ENCODE assay signal across 16 cellular contexts in the genomic region with DNA sequence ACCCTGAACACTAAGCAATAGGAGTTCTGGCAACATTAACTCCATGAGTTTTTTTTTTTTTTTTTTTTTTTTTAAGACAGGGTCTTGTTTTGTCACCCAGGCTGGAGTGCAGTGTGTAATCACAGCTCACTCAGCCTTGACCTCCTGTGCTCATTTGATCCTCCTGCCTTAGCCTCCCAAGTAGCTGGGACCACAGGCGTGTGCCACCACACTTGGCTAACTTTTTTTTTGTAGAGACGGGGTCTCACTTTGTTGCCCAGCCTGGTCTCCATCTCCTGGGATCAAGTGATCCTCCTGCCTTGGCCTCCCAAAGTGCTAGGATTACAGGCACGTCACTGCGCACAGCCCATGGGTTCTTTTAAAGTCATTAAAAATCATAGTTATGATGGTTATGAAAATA. TPM values are rescaled to one million over a fixed set of nuclear protein-coding genes. Genes with fewer than 3 reads are reported as not detected.
A peak's percentile ranks its signal among the peaks of the same experiment; 100 is the strongest.
DNase-seq lines count a peak whose midpoint lies in the region; ATAC-seq, FAIRE-seq and TF ChIP-seq lines count a peak whose summit lies in the region.
"Had no signal": no experiment of that assay in that cellular context is flagged by ENCODE, and none has a peak within 500 bp of the region (broad histone marks: within the 10 kb centered on the region; RNA-seq: fewer than 3 reads in every experiment).

No MANE protein-coding gene starts in this region.

- no peak for ATAC-seq in HepG2
- no peak for ATAC-seq in right lobe of liver
- no peak for ATAC-seq in upper lobe of right lung
- no peak for ATAC-seq in esophagus mucosa

- 81% methylated on average over 4 of the region's 4 CpGs for WGBS in HepG2 (ENCODE audit: low lambda C conversion rate)
- 80% methylated on average over 4 of the region's 4 CpGs for WGBS in right lobe of liver (ENCODE audit: insufficient coverage, low coverage, low lambda C conversion rate, missing lambda C conversion rate)

- no peak overlapping the region for H3K4me2 ChIP-seq in HepG2 (ENCODE audit: low read depth, low read length)

- H3K36me3 ChIP-seq in HepG2 (replicated peaks in 1 of 2; ENCODE audit: control insufficient read depth in 1 of 2, insufficient read depth in 2 of 2, low read length in 2 of 2) (no peaks in the 10 kb centered on the region), right lobe of liver (no peaks in the 10 kb centered on the region), Peyer's patch (no peaks in the 10 kb centered on the region), upper lobe of right lung (no peaks in the 10 kb centered on the region)
- H3K36me3 ChIP-seq in effector memory CD4-positive, alpha-beta T cell (ENCODE audit: control insufficient read depth, insufficient read depth, low read length), result no peaks in the 10 kb centered on the region

- CTCF ChIA-PET in HepG2 (lab: Yijun Ruan, JAX; ENCODE audit: low intra/inter-chr PET ratio, low total read pairs), result no interaction called here

- POLR2A ChIA-PET in HepG2 (lab: Yijun Ruan, JAX), result no interaction called here

- H3K27me3 ChIP-seq in HepG2 (ENCODE audit: control insufficient read depth in 1 of 2, insufficient read depth in 2 of 2, low read length in 2 of 2) (peaks cover 0 to 9% of the 10 kb centered on the region in 2 experiments; a peak in 2 of 5 replicates), right lobe of liver (no peaks in the 10 kb centered on the region), Peyer's patch (no peaks in the 10 kb centered on the region), upper lobe of right lung (no peaks in the 10 kb centered on the region)
- H3K27me3 ChIP-seq in effector memory CD4-positive, alpha-beta T cell (replicated peaks; ENCODE audit: control insufficient read depth, insufficient read depth, low read length, poor library complexity, severe bottlenecking), result no peaks in the 10 kb centered on the region

- TF ChIP-seq EP300 in HepG2 (IDR thresholded peaks at IDR 0.05; ENCODE audit: low read depth in 2 of 2, low read length in 2 of 2) (no peak), HepG2 (CRISPR knock-in tag; IDR thresholded peaks at IDR 0.05; ENCODE audit: borderline replicate concordance) (no peak)

- in situ Hi-C loops in HepG2 (cut with HindIII; ENCODE audit: extremely low pct_ligation_motif_present, low pct_unique_long_range_greater_than_20kb), result no loop called here

- no peak for FAIRE-seq in HepG2 (lab: Jason Lieb, UNC)

- TF ChIP-seq POLR2A in HepG2 (IDR thresholded peaks at IDR 0.05; ENCODE audit: insufficient read depth in 1 of 2, low read depth in 2 of 2, low read length in 2 of 2), result no peak
- TF ChIP-seq POLR2A in right lobe of liver (IDR thresholded peaks at IDR 0.05), result no peak
- no peak for TF ChIP-seq POLR2A in Peyer's patch (IDR thresholded peaks at IDR 0.05)

- H3K9me3 ChIP-seq in HepG2 (ENCODE audit: low read length) (no peaks in the 10 kb centered on the region), right lobe of liver (no peaks in the 10 kb centered on the region), Peyer's patch (no peaks in the 10 kb centered on the region), upper lobe of right lung (no peaks in the 10 kb centered on the region)
- no peaks in the 10 kb centered on the region for H3K9me3 ChIP-seq in effector memory CD4-positive, alpha-beta T cell (ENCODE audit: control insufficient read depth, low read length)

- H3K4me3 ChIP-seq in HepG2 (replicated peaks in 1 of 3; ENCODE audit: insufficient read depth in 1 of 3, low read depth in 2 of 3, low read length in 3 of 3) (no peak overlapping the region), right lobe of liver (no peak overlapping the region), Peyer's patch (peak overlapping the region in 2 of 4 donors; percentile 38 to 57), upper lobe of right lung (peak overlapping the region; percentile 42)
- peak overlapping the region; percentile 87 for H3K4me3 ChIP-seq in effector memory CD4-positive, alpha-beta T cell (ENCODE audit: insufficient read depth, low read depth, low read length, poor library complexity, severe bottlenecking)

- intact Hi-C loops in HepG2 (cut with micrococcal nuclease; ENCODE audit: unreplicated experiment), result no loop called here
- intact Hi-C loops in right lobe of liver (cut with DNase I), result no loop called here
- intact Hi-C loops in upper lobe of right lung (cut with DNase I), result no loop called here

- BruUV-seq in HepG2 (replicated peaks; lab: Mats Ljungman, UMichigan), result no TSS peak

- no peak for DNase-seq in HepG2 (ENCODE audit: low spot score)
- DNase-seq in right lobe of liver, result no peak
- DNase-seq in Peyer's patch, result no peak
- no peak for DNase-seq in effector memory CD4-positive, alpha-beta T cell
- DNase-seq in upper lobe of right lung, result no peak
- DNase-seq in SHP77 treated with DMSO at 0.1 percent for 48 hours (lab: John Stamatoyannopoulos, UW), result no peak
- DNase-seq in SK-N-DZ (ENCODE audit: low spot score), result no peak
- DNase-seq: activated CD4-positive, CD25-positive, alpha-beta regulatory T cell treated with anti-CD3 and anti-CD28 coated beads, Interleukin-2, amount 50 U/mL, for 72 hours; activated gamma-delta T cell treated with Interleukin-2 at 50 U/mL for 16 hours; DMS79 treated with DMSO at 0.1 percent for 48 hours; NCI-H1092 treated with DMSO at 0.1 percent for 48 hours; NCI-H2227 treated with DMSO at 0.1 percent for 48 hours; retina; stimulated activated CD4-positive, alpha-beta T cell treated with anti-CD3 and anti-CD28 coated beads, Interleukin-2, amount 100 ng/mL, for 24 hours had no signal

- no peak overlapping the region for H3K27ac ChIP-seq in HepG2 (ENCODE audit: extremely low read length, insufficient read depth, low read length)
- no peak overlapping the region for H3K27ac ChIP-seq in right lobe of liver
- peak overlapping the region; percentile 80 to 88 (median 84) for H3K27ac ChIP-seq in Peyer's patch
- H3K27ac ChIP-seq in effector memory CD4-positive, alpha-beta T cell (ENCODE audit: insufficient read depth, low read length, poor library complexity, severe bottlenecking), result peak overlapping the region; percentile 100
- peak overlapping the region; percentile 69 for H3K27ac ChIP-seq in upper lobe of right lung

- TF ChIP-seq CTCF in HepG2 (CRISPR knock-in tag; IDR thresholded peaks at IDR 0.05) (no peak), right lobe of liver (IDR thresholded peaks at IDR 0.05) (no peak), Peyer's patch (IDR thresholded peaks at IDR 0.05) (no peak), upper lobe of right lung (IDR thresholded peaks at IDR 0.05) (no peak)

- no peak overlapping the region for H2AFZ ChIP-seq in HepG2 (ENCODE audit: low read length)

- H3K4me1 ChIP-seq in HepG2 (ENCODE audit: insufficient read depth, low read length) (peaks cover 12% of the 10 kb centered on the region; the same call in 1 of the 2 replicates), right lobe of liver (no peaks in the 10 kb centered on the region), Peyer's patch (peaks cover 0 to 4% (median 0%) of the 10 kb centered on the region in 4 donors), upper lobe of right lung (peaks cover 7% of the 10 kb centered on the region)
- H3K4me1 ChIP-seq in effector memory CD4-positive, alpha-beta T cell (ENCODE audit: control insufficient read depth, insufficient read depth, low read length, poor library complexity, severe bottlenecking), result peaks cover 24% of the 10 kb centered on the region

- no peak for TF ChIP-seq RAD21 in HepG2 (CRISPR knock-in tag; IDR thresholded peaks at IDR 0.05)

- H3K79me2 ChIP-seq in HepG2 (ENCODE audit: insufficient read depth, low read length), result no peaks in the 10 kb centered on the region

- H4K20me1 ChIP-seq in HepG2 (ENCODE audit: insufficient read depth, low read length), result no peaks in the 10 kb centered on the region

- H3K9ac ChIP-seq in HepG2 (ENCODE audit: insufficient read depth, low read depth, low read length), result no peak overlapping the region

TF ChIP-seq in HepG2, 621 proteins besides CTCF, POLR2A, EP300 and RAD21:
- TF ChIP-seq ZNF460 (CRISPR knock-in tag; IDR thresholded peaks at IDR 0.05; ENCODE audit: borderline replicate concordance) (peak; percentile 19; the same call in 1 of the 2 replicates), XRCC5 (optimal IDR thresholded peaks at IDR 0.05; ENCODE audit: low read length) (no peak)

RNA-seq across cellular contexts. Expression of a gene that starts 5.1 kb away (rescaled TPM):
- total RNA-seq in HepG2 (2016; rRNA removed; fragmentation: Illumina TruSeq; extraction: Trizol) (not detected in 2 replicates), right lobe of liver (1 to 10 TPM in 1 of 6 experiments, under 1 TPM in 5; 0.25 to 1.2 (median 0.62) TPM), Peyer's patch (10 to 100 TPM in 2 of 4 donors, 1 to 10 TPM in 2; 3.0 to 46.2 (median 9.8) TPM), upper lobe of right lung (8.8 TPM), esophagus mucosa (1.2 TPM)
- not detected in 2 replicates for total RNA-seq in HepG2 (2016; cell fraction: cytosol; rRNA removed; fragmentation: Illumina TruSeq; extraction: Trizol; ENCODE audit: low read depth)
- total RNA-seq in HepG2 (2016; cell fraction: insoluble cytoplasmic fraction; rRNA removed; fragmentation: Illumina TruSeq; extraction: Trizol), result 0.06 TPM in 1 of 2 replicates, not detected in the other
- total RNA-seq in HepG2 (2016; cell fraction: membrane; rRNA removed; fragmentation: Illumina TruSeq; extraction: Trizol), result not detected in 2 replicates
- total RNA-seq in HepG2 (2016; cell fraction: nucleus; rRNA removed; fragmentation: Illumina TruSeq; extraction: Trizol), result not detected in 2 replicates
- 0.22 and 0.57 TPM in 2 replicates for polyA plus RNA-seq in HepG2 (2011; rRNA removed)
- polyA plus RNA-seq in HepG2 (2011; cell fraction: cytosol; rRNA removed), result 0.21 and 0.59 TPM in 2 replicates
- polyA plus RNA-seq in HepG2 (2011; cell fraction: nucleus; rRNA removed), result 0.38 and 0.48 TPM in 2 replicates
- 0.11 and 0.48 TPM in 2 replicates for polyA plus RNA-seq in HepG2 (2012)
- polyA plus RNA-seq in HepG2 (2016; cell fraction: cytosol; fragmentation: Illumina TruSeq; extraction: Trizol; ENCODE audit: low read depth), result not detected in 2 replicates
- 0.21 TPM in 1 of 2 replicates, not detected in the other for polyA plus RNA-seq in HepG2 (2016; cell fraction: insoluble cytoplasmic fraction; fragmentation: Illumina TruSeq; extraction: Trizol; ENCODE audit: low read depth)
- not detected in 2 replicates for polyA plus RNA-seq in HepG2 (2016; cell fraction: membrane; fragmentation: Illumina TruSeq; extraction: Trizol; ENCODE audit: low read depth)
- not detected in 2 replicates for polyA plus RNA-seq in HepG2 (2016; cell fraction: nucleus; fragmentation: Illumina TruSeq; extraction: Trizol; ENCODE audit: insufficient read depth, low read depth)
- 0.82 TPM in 1 of 2 replicates, not detected in the other for polyA minus RNA-seq in HepG2 (2011; rRNA and poly(A)+ RNA removed; ENCODE audit: low replicate concordance)
- 0.30 TPM in 1 of 2 replicates, not detected in the other for polyA minus RNA-seq in HepG2 (2011; cell fraction: cytosol; rRNA and poly(A)+ RNA removed)
- polyA minus RNA-seq in HepG2 (2011; cell fraction: nucleus; rRNA and poly(A)+ RNA removed), result 0.13 and 0.87 TPM in 2 replicates
- not detected in 2 replicates for polyA plus RNA-seq in SK-N-DZ (2014; cell fraction: cytosol; rRNA removed)
- polyA plus RNA-seq in SK-N-DZ (2014; cell fraction: nucleus; rRNA removed), result not detected in 2 replicates
- total RNA-seq: HT-29 had no signal

Comparison
In these comparisons a context has a peak if more than half of its experiments do, and no peak if none do; other contexts are left out.
1. H3K27ac ChIP-seq: peak in Peyer's patch (4 of 4), effector memory CD4-positive, alpha-beta T cell (single experiment) and upper lobe of right lung (single experiment); none in HepG2 (single experiment) and right lobe of liver (0 of 3).
2. H3K4me3 ChIP-seq: peak in effector memory CD4-positive, alpha-beta T cell (single experiment) and upper lobe of right lung (single experiment); none in HepG2 (0 of 3) and right lobe of liver (0 of 3).